ENCODE assay signal across 7 cellular contexts in the genomic region with DNA sequence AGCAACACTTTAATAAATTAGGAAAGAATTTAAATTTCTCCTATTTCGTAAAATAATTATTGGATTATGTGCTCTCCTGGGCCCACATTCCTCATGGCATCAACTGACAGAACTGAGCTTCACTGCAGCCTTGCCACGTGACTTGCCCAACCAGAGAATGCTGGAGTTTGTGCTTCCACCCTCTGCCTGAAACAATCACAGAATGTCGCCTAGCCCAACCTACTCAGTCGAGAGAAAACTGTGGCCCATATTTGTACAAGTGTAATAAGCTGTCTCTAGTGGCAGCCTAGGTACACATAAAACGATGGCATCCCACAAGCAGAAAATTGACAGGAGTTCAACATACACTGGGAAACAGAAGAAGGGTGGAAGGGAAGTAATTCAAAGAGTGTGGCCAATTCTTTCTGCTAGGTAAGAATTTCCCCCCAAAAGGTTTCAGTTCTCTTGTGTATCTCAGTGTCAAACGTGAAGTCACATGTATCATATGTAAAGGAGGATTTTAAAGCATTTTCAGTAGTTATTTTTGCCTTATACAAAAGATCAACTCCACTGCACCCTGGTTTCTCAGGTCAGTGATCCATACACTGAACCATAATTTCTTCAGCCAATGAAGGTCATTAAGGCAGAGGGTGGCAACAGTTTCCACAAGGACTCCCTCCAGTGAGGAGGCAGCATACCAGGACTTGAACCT. TPM values are rescaled to one million over a fixed set of nuclear protein-coding genes. Genes with fewer than 3 reads are reported as not detected.
DNase-seq lines count a peak whose midpoint lies in the region; ATAC-seq and TF ChIP-seq lines count a peak whose summit lies in the region.

No MANE protein-coding gene starts in this region.

- ATAC-seq in GM19328 (IDR thresholded peaks at IDR 0.05; ENCODE audit: unreplicated experiment) (peak; percentile 68), HG02763 (IDR thresholded peaks at IDR 0.05; ENCODE audit: unreplicated experiment) (peak; percentile 78)

- DNase-seq in NCI-H1092 (lab: John Stamatoyannopoulos, UW) (peak; percentile 6), progenitor cell of endocrine pancreas (ENCODE audit: low spot score, unreplicated experiment) (no peak), AML-193 (lab: John Stamatoyannopoulos, UW) (no peak), NCI-H1105 (lab: John Stamatoyannopoulos, UW) (no peak), NCI-H2171 (lab: John Stamatoyannopoulos, UW) (no peak)

- H3K27ac Mint-ChIP-seq in progenitor cell of endocrine pancreas: peak overlapping the region; percentile 83

- no peaks in the 10 kb centered on the region for H3K27me3 Mint-ChIP-seq in progenitor cell of endocrine pancreas

- H3K4me3 Mint-ChIP-seq in progenitor cell of endocrine pancreas (ENCODE audit: low read depth): no peak overlapping the region

- TF ChIP-seq CTCF in progenitor cell of endocrine pancreas (IDR thresholded peaks at IDR 0.05; ENCODE audit: unreplicated experiment): no peak

- peaks cover 90% of the 10 kb centered on the region for H3K4me1 Mint-ChIP-seq in progenitor cell of endocrine pancreas (ENCODE audit: low read depth)

- H3K36me3 Mint-ChIP-seq in progenitor cell of endocrine pancreas (ENCODE audit: insufficient read depth): peaks cover 13% of the 10 kb centered on the region

- no peaks in the 10 kb centered on the region for H3K9me3 Mint-ChIP-seq in progenitor cell of endocrine pancreas (ENCODE audit: low read depth)

RNA-seq across cellular contexts. Expression of a gene that starts 41.7 kb away (rescaled TPM):
- total RNA-seq in progenitor cell of endocrine pancreas: 134 and 148 TPM in 2 replicates
